15 cellular contexts compared by ENCODE assay signal in the genomic region with DNA sequence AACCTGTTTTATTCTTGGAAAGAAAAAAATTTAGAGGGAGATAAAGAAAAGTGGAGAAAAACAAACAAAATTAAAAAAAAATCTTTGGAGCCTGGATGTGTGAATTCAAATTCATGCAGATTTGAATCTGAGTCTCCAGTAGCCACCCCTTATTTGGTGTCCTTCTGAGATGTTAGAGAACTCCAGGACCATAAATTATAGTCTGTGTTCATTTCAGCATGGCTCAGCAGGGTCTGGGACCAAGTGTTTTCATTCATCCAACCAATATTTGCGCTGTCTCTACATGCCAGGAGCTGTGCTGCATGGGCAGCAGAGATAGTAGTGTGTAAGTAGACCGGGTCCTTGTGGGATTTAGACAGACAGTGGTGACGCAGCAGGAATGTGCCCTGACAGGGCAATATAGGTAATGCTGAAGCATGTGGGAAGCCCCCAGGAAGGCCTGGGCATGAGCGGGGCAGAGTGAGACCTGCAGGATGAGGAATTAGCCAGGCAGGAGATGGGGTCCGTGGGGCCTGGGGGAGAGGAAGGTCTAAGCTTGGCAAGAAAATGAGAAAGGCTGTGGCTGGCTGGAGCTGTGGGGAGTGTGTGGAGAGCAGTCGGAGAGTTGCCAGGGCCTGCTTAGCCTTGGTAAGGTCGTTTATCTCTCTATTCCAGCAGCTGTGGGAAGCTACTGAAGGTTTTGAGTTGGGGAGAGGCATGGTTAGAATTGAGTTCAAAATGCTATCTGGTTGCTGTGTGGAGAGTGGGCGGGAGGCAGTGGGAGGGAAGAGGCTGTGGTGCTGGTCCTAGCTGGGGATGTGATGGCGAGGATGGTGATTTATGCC. TPM values are rescaled to one million over a fixed set of nuclear protein-coding genes. Genes with fewer than 3 reads are reported as not detected.
DNase-seq lines count a peak whose midpoint lies in the region; ATAC-seq, FAIRE-seq and TF ChIP-seq lines count a peak whose summit lies in the region.
"Had no signal": no experiment of that assay in that cellular context is flagged by ENCODE, and none has a peak within 500 bp of the region (broad histone marks: within the 10 kb centered on the region; RNA-seq: fewer than 3 reads in every experiment).

No MANE protein-coding gene starts in this region.

- ATAC-seq in left cardiac atrium (peak; percentile 69 to 80), GM21717 (IDR thresholded peaks at IDR 0.05; ENCODE audit: unreplicated experiment) (no peak)
- ATAC-seq: lower lobe of right lung, PC-3, SK-N-SH treated with all-trans-retinoic acid at 6 μM for 48 hours had no signal

- POLR2A ChIA-PET in RWPE1 (lab: Yijun Ruan, JAX; ENCODE audit: low non-redundant PET) = no interaction called here

- intact Hi-C loops in left cardiac atrium (cut with DNase I) (no loop called here), vagina (cut with DNase I) (no loop called here)

- FAIRE-seq in bronchial epithelial cell (lab: Jason Lieb, UNC) = no peak

- DNase-seq in RWPE1 (ENCODE audit: low spot score) (peak; percentile 70), bronchial epithelial cell (ENCODE audit: low read depth) (peak; percentile 94), left cardiac atrium (peak; percentile 48), NCI-H774 (lab: John Stamatoyannopoulos, UW) (no peak), vagina (ENCODE audit: extremely low spot score in 2 of 2) (no peak)
- DNase-seq in activated CD4-positive, alpha-beta T cell treated with anti-CD3 and anti-CD28 coated beads for 4 hours = no peak
- DNase-seq: activated gamma-delta T cell; lower lobe of right lung; stimulated activated CD4-positive, alpha-beta T cell treated with anti-CD3 and anti-CD28 coated beads, Interleukin-2, amount 100 ng/mL, for 24 hours had no signal

- H3K9me3 ChIP-seq in subcutaneous abdominal adipose tissue (ENCODE audit: control insufficient read depth in 5 of 5, low read length in 5 of 5) (no peaks in the 10 kb centered on the region), vagina (no peaks in the 10 kb centered on the region)
- H3K9me3 ChIP-seq: lower lobe of right lung, tibial artery had no signal

- no peaks in the 10 kb centered on the region for H3K36me3 ChIP-seq in bronchial epithelial cell (ENCODE audit: control insufficient read depth, insufficient read depth, low read length)
- H3K36me3 ChIP-seq in subcutaneous abdominal adipose tissue (ENCODE audit: control insufficient read depth in 5 of 5, insufficient read depth in 5 of 5, low read length in 5 of 5) = no peaks in the 10 kb centered on the region
- no peaks in the 10 kb centered on the region for H3K36me3 ChIP-seq in vagina
- H3K36me3 ChIP-seq: lower lobe of right lung, tibial artery had no signal

- H3K27ac ChIP-seq in RWPE1 = peak overlapping the region; percentile 58
- H3K27ac ChIP-seq in subcutaneous abdominal adipose tissue (ENCODE audit: low read depth, low read length) = peak overlapping the region; percentile 75
- H3K27ac ChIP-seq in vagina = no peak overlapping the region
- H3K27ac ChIP-seq: HL-60, lower lobe of right lung, tibial artery had no signal

- no peak for TF ChIP-seq POLR2A in vagina (IDR thresholded peaks at IDR 0.05)

- H3K4me3 ChIP-seq in bronchial epithelial cell (ENCODE audit: low read depth, low read length) (no peak overlapping the region), subcutaneous abdominal adipose tissue (ENCODE audit: low read depth in 1 of 5, low read length in 5 of 5) (peak overlapping the region in 1 of 5 donors; percentile 9), vagina (no peak overlapping the region)
- H3K4me3 ChIP-seq: lower lobe of right lung, tibial artery had no signal

- peak overlapping the region in 2 of 5 donors; percentile 18 to 36 for H3K9ac ChIP-seq in subcutaneous abdominal adipose tissue (ENCODE audit: low read length in 5 of 5)

- H3K27me3 ChIP-seq in bronchial epithelial cell (ENCODE audit: control insufficient read depth, insufficient read depth, low read length) (no peaks in the 10 kb centered on the region), subcutaneous abdominal adipose tissue (ENCODE audit: control insufficient read depth in 5 of 5, insufficient read depth in 4 of 5, low read length in 5 of 5) (no peaks in the 10 kb centered on the region), vagina (no peaks in the 10 kb centered on the region)
- H3K27me3 ChIP-seq: tibial artery had no signal

- CTCF ChIA-PET in RWPE1 (lab: Yijun Ruan, JAX) = interaction anchor here (0.7 kb wide), 1 partner anchor 106 kb away, joined by 3 read pairs; no protein-coding TSS in a partner anchor

- TF ChIP-seq CTCF in RWPE1 (conservative IDR thresholded peaks at IDR 0.05; ENCODE audit: low read depth) (no peak), bronchial epithelial cell (IDR thresholded peaks at IDR 0.05; ENCODE audit: insufficient read depth, low read length, severe bottlenecking) (no peak), vagina (IDR thresholded peaks at IDR 0.05) (no peak)

- H3K4me1 ChIP-seq in subcutaneous abdominal adipose tissue (ENCODE audit: control insufficient read depth in 5 of 5, insufficient read depth in 5 of 5, low read length in 5 of 5) = peaks cover 7 to 31% (median 24%) of the 10 kb centered on the region in 5 donors
- peaks cover 28% of the 10 kb centered on the region for H3K4me1 ChIP-seq in vagina
- H3K4me1 ChIP-seq: tibial artery had no signal

RNA-seq across cellular contexts. Expression of a gene that starts 16.8 kb away (rescaled TPM):
- 7.9 and 17.1 TPM in 2 replicates for total RNA-seq in bronchial epithelial cell
- total RNA-seq in left cardiac atrium = 10 to 100 TPM; 40.4 to 41.5 TPM
- 56.2 TPM for total RNA-seq in vagina

Comparison
In these comparisons a context has a peak if more than half of its experiments do, and no peak if none do; other contexts are left out.
1. DNase-seq: peak in RWPE1 (single experiment), bronchial epithelial cell (single experiment) and left cardiac atrium (single experiment); none in NCI-H774 (single experiment), activated CD4-positive, alpha-beta T cell treated with anti-CD3 and anti-CD28 coated beads for 4 hours (0 of 2) and vagina (0 of 2).